Comparison of ENCODE assay signal across 4 cellular contexts in the genomic region with DNA sequence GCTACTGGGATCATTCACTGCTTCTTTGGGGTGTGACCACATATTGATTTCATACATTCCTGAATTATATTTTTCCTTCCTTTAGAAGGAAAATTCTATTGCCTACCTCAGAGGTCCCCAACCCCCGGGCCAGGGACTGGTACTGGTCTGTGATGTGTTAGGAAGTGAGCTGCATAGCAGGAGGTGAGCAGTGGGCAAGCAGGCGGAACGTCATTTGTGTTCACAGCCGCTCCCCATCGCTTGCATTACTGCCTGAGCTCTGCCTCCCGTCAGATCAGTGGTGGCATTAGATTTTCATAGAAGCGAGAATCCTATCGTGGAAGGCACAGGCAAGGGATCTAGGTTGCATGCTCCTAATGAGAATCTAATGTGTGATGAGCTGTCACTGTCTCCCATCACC.
"Had no signal": no experiment of that assay in that cellular context is flagged by ENCODE, and none has a peak within 500 bp of the region (broad histone marks: within the 10 kb centered on the region; RNA-seq: fewer than 3 reads in every experiment).

No MANE protein-coding gene starts in this region.

- ATAC-seq: HepG2, K562 had no signal

- H3K4me3 ChIP-seq: K562 had no signal

- H3K27ac ChIP-seq: HL-60, KMS-11 had no signal
